ENCODE assay signal across 8 cellular contexts in genomic region chr6:110357298-110357695, GRCh38. TPM values are rescaled to one million over a fixed set of nuclear protein-coding genes. Genes with fewer than 3 reads are reported as not detected.
DNase-seq lines count a peak whose midpoint lies in the region; ATAC-seq and TF ChIP-seq lines count a peak whose summit lies in the region.

No MANE protein-coding gene starts in this region.

- H3K27ac ChIP-seq in right atrium auricular region (peak overlapping the region; percentile 62 to 82), sigmoid colon (peak overlapping the region; percentile 93 to 98 (median 95))

- peak overlapping the region; percentile 61 for H3K4me3 Mint-ChIP-seq in activated CD4-positive, alpha-beta memory T cell treated with anti-CD3 and anti-CD28 coated beads for 36 hours

- no peaks in the 10 kb centered on the region for H3K9me3 Mint-ChIP-seq in activated CD4-positive, alpha-beta memory T cell treated with anti-CD3 and anti-CD28 coated beads for 36 hours

- H3K4me3 ChIP-seq in right atrium auricular region (peak overlapping the region; percentile 59 to 64), sigmoid colon (peak overlapping the region; percentile 45 to 74 (median 68))

- H3K4me1 ChIP-seq in right atrium auricular region (peaks cover 0 to 5% of the 10 kb centered on the region in 2 donors), sigmoid colon (peaks cover 0 to 59% (median 57%) of the 10 kb centered on the region in 4 donors)

- intact Hi-C loops in activated CD4-positive, alpha-beta memory T cell treated with anti-CD3 and anti-CD28 coated beads for 36 hours (cut with micrococcal nuclease), result no loop called here
- intact Hi-C loops in sigmoid colon (cut with DNase I), result loop anchor here (10.0 kb wide), 1 partner anchor 518 kb away; the partner anchor contains the start of gene AMD1

- WGBS in sigmoid colon, 2 donors, result 42% methylated on average over 18 of the region's 18 CpGs

- H3K27me3 Mint-ChIP-seq in activated CD4-positive, alpha-beta memory T cell treated with anti-CD3 and anti-CD28 coated beads for 36 hours, result peaks cover 43% of the 10 kb centered on the region

- POLR2A ChIA-PET in activated CD4-positive, alpha-beta memory T cell treated with anti-CD3 and anti-CD28 coated beads for 36 hours (lab: Charles Lee), result no interaction called here

- H3K27ac Mint-ChIP-seq in activated CD4-positive, alpha-beta memory T cell treated with anti-CD3 and anti-CD28 coated beads for 36 hours, result no peak overlapping the region

- peaks cover 11% of the 10 kb centered on the region for H3K4me1 Mint-ChIP-seq in activated CD4-positive, alpha-beta memory T cell treated with anti-CD3 and anti-CD28 coated beads for 36 hours (ENCODE audit: low read depth)

- CTCF ChIA-PET in activated CD4-positive, alpha-beta memory T cell treated with anti-CD3 and anti-CD28 coated beads for 36 hours (lab: Charles Lee), result no interaction called here

- in situ Hi-C loops in G401 (cut with HindIII; ENCODE audit: low sequenced_read_pairs), result no loop called here

- H3K9me3 ChIP-seq in right atrium auricular region (no peaks in the 10 kb centered on the region), sigmoid colon (no peaks in the 10 kb centered on the region)

- ATAC-seq in GM19467 (IDR thresholded peaks at IDR 0.05; ENCODE audit: unreplicated experiment) (no peak), GM19455 (IDR thresholded peaks at IDR 0.05; ENCODE audit: unreplicated experiment) (no peak)

- H3K36me3 ChIP-seq in right atrium auricular region (no peaks in the 10 kb centered on the region), sigmoid colon (no peaks in the 10 kb centered on the region)

- no peak for TF ChIP-seq EP300 in sigmoid colon (IDR thresholded peaks at IDR 0.05)

- H3K27me3 ChIP-seq in right atrium auricular region (no peaks in the 10 kb centered on the region), sigmoid colon (no peaks in the 10 kb centered on the region)

- H3K36me3 Mint-ChIP-seq in activated CD4-positive, alpha-beta memory T cell treated with anti-CD3 and anti-CD28 coated beads for 36 hours, result no peaks in the 10 kb centered on the region

- TF ChIP-seq CTCF in right atrium auricular region (IDR thresholded peaks at IDR 0.05), result no peak
- no peak for TF ChIP-seq CTCF in sigmoid colon (IDR thresholded peaks at IDR 0.05)

- peak in 1 of 2 donors; percentile 13 for TF ChIP-seq POLR2A in sigmoid colon (IDR thresholded peaks at IDR 0.05)

- peak; percentile 51 for DNase-seq in G401 (ENCODE audit: low spot score)
- no peak for DNase-seq in activated CD4-positive, alpha-beta memory T cell treated with anti-CD3 and anti-CD28 coated beads for 36 hours
- no peak for DNase-seq in right atrium auricular region (ENCODE audit: low spot score)
- DNase-seq in sigmoid colon, result peak; percentile 69
- no peak for DNase-seq in NCI-H1048 (lab: John Stamatoyannopoulos, UW)
- no peak for DNase-seq in NCI-H446 treated with DMSO at 0.1 percent for 48 hours (lab: John Stamatoyannopoulos, UW)

RNA-seq across cellular contexts. Expression of gene METTL24, which starts 0.9 kb away (rescaled TPM):
- 1.8 and 2.6 TPM in 2 replicates for total RNA-seq in G401 (2014; rRNA removed; shearing (Covaris generic))
- not detected for total RNA-seq in activated CD4-positive, alpha-beta memory T cell treated with anti-CD3 and anti-CD28 coated beads for 36 hours
- 1 to 10 TPM; 1.2 to 1.5 TPM for total RNA-seq in right atrium auricular region
- 10 to 100 TPM; 24.4 to 41.3 (median 39.9) TPM for total RNA-seq in sigmoid colon
- polyA plus RNA-seq in sigmoid colon, result under 1 TPM in 1 of 3 donors, not detected in 2; 0.76 TPM

RNA-seq across cellular contexts. Expression of gene DDO, which starts 58.1 kb away (rescaled TPM):
- not detected in 2 replicates for total RNA-seq in G401 (2014; rRNA removed; shearing (Covaris generic))
- not detected for total RNA-seq in activated CD4-positive, alpha-beta memory T cell treated with anti-CD3 and anti-CD28 coated beads for 36 hours
- total RNA-seq in right atrium auricular region (10 to 100 TPM in 1 of 2 donors, 1 to 10 TPM in 1; 4.4 to 13.7 TPM), sigmoid colon (1 to 10 TPM; 2.0 to 3.6 (median 2.5) TPM)
- polyA plus RNA-seq in sigmoid colon, result 1 to 10 TPM in 2 of 3 donors, under 1 TPM in 1; 0.96 to 2.4 (median 1.2) TPM

Comparison
In these comparisons a context has a peak if more than half of its experiments do, and no peak if none do; other contexts are left out.
1. DNase-seq: peak in G401 (single experiment) and sigmoid colon (single experiment); none in activated CD4-positive, alpha-beta memory T cell treated with anti-CD3 and anti-CD28 coated beads for 36 hours (single experiment), right atrium auricular region (single experiment), NCI-H1048 (single experiment) and NCI-H446 treated with DMSO at 0.1 percent for 48 hours (single experiment).